ENCODE assay signal across 18 cellular contexts in the genomic region with DNA sequence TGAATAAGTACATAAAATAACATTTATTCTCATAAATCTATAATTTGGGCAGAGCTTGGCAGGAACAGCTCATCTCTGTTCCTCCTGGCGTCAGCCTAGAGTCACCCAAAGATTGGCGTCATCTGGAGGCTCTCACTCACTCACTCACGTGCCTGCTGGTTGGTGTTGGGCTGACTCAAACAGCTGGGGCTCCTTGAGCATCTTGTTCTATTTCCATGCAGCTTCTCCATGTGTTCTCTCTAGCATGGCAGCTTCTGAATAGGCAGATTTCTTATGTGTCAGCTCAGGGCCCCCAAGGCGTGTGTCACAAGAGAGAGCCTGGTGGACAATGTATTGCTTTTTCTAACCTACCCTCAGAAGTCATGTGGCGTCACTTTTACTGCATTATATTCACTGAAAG.
DNase-seq lines count a peak whose midpoint lies in the region; ATAC-seq and TF ChIP-seq lines count a peak whose summit lies in the region.
"Had no signal": no experiment of that assay in that cellular context is flagged by ENCODE, and none has a peak within 500 bp of the region (broad histone marks: within the 10 kb centered on the region; RNA-seq: fewer than 3 reads in every experiment).

No MANE protein-coding gene starts in this region.

- H3K4me1 ChIP-seq in GM23338 (ENCODE audit: insufficient read depth) (peaks cover 12% of the 10 kb centered on the region), ovary (ENCODE audit: insufficient read depth) (no peaks in the 10 kb centered on the region)

- no peaks in the 10 kb centered on the region for H3K79me2 ChIP-seq in GM23338 (replicated peaks; ENCODE audit: insufficient read depth)

- DNase-seq in NCI-H2171 treated with DMSO at 0.1 percent for 48 hours (lab: John Stamatoyannopoulos, UW), result peak; percentile 17
- DNase-seq in NCI-H2171 (lab: John Stamatoyannopoulos, UW), result no peak
- DNase-seq in NCI-H524 treated with DMSO at 0.1 percent for 48 hours (lab: John Stamatoyannopoulos, UW), result peak; percentile 9
- peak; percentile 19 for DNase-seq in epidermal melanocyte (ENCODE audit: insufficient read length, low spot score)
- no peak for DNase-seq in G401 (ENCODE audit: low spot score)
- DNase-seq in GM23338 (ENCODE audit: low spot score), result no peak
- DNase-seq in ovary, result no peak
- DNase-seq: H9; NCI-H1694 treated with DMSO at 0.1 percent for 48 hours; NCI-H2081 treated with DMSO at 0.1 percent for 48 hours; NCI-H748 treated with DMSO at 0.1 percent for 48 hours; NK-92 treated with Interleukin-12 subunit alpha and Interleukin-12 subunit beta, amount 100 ng/mL, for 24 hours; T-helper 1 cell had no signal

- H3F3A ChIP-seq in GM23338 (replicated peaks; ENCODE audit: low read depth), result peaks cover 4% of the 10 kb centered on the region; the same call in 1 of the 2 replicates

- H4K20me1 ChIP-seq in GM23338 (replicated peaks; ENCODE audit: insufficient read depth), result no peaks in the 10 kb centered on the region

- no peak for ATAC-seq in GM21381 (IDR thresholded peaks at IDR 0.05; ENCODE audit: unreplicated experiment)
- ATAC-seq in GM23338, result no peak

- H3K27ac ChIP-seq in GM23338 (ENCODE audit: low read depth), result no peak overlapping the region
- H3K27ac ChIP-seq in ovary, result no peak overlapping the region
- H3K27ac ChIP-seq: HL-60, KMS-11 had no signal

- H3K4me3 Mint-ChIP-seq in GM23338, result no peak overlapping the region
- H3K4me3 Mint-ChIP-seq: B cell, CD14-positive monocyte, H9 had no signal

- no peak for TF ChIP-seq CTCF in GM23338 (conservative IDR thresholded peaks at IDR 0.05; ENCODE audit: low read depth in 2 of 2)
- no peak for TF ChIP-seq CTCF in ovary (IDR thresholded peaks at IDR 0.05)

- H3K27me3 ChIP-seq in GM23338 (ENCODE audit: insufficient read depth), result no peaks in the 10 kb centered on the region
- no peaks in the 10 kb centered on the region for H3K27me3 ChIP-seq in ovary

- intact Hi-C loops in ovary (cut with DNase I), result no loop called here

- H3K27me3 Mint-ChIP-seq in GM23338 (ENCODE audit: insufficient read depth, low read depth, poor library complexity), result peaks cover 2% of the 10 kb centered on the region
- H3K27me3 Mint-ChIP-seq: B cell had no signal

- no peaks in the 10 kb centered on the region for H3K36me3 ChIP-seq in GM23338 (ENCODE audit: insufficient read depth)
- H3K36me3 ChIP-seq in ovary, result no peaks in the 10 kb centered on the region

- in situ Hi-C loops in G401 (cut with HindIII; ENCODE audit: low sequenced_read_pairs), result no loop called here

- no peak overlapping the region for H3K4me2 ChIP-seq in GM23338
- H3K4me2 ChIP-seq: KMS-11 had no signal

- no peak overlapping the region for H3K27ac Mint-ChIP-seq in GM23338
- H3K27ac Mint-ChIP-seq: B cell, CD14-positive monocyte, H9 had no signal

- no peaks in the 10 kb centered on the region for H3K9me3 Mint-ChIP-seq in GM23338
- H3K9me3 Mint-ChIP-seq: H9 had no signal

- H3K4me3 ChIP-seq in GM23338 (no peak overlapping the region), ovary (no peak overlapping the region)

- H3K9me2 ChIP-seq in GM23338 (ENCODE audit: insufficient read depth), result peaks cover 21% of the 10 kb centered on the region; the same call in 1 of the 2 replicates

- H3K36me3 Mint-ChIP-seq in GM23338 (ENCODE audit: low read depth), result no peaks in the 10 kb centered on the region
- H3K36me3 Mint-ChIP-seq: CD14-positive monocyte had no signal

- WGBS in ovary, 3 donors, result 82 to 90% (median 86%) methylated on average over 5 of the region's 5 CpGs

- H3K9me3 ChIP-seq in ovary, result no peaks in the 10 kb centered on the region

- no peak overlapping the region for H2AFZ ChIP-seq in GM23338

- peaks cover 29% of the 10 kb centered on the region for H3K4me1 Mint-ChIP-seq in GM23338
- H3K4me1 Mint-ChIP-seq: B cell had no signal

- TF ChIP-seq POLR2A in ovary (IDR thresholded peaks at IDR 0.05), result no peak

- TF ChIP-seq EP300 in ovary (IDR thresholded peaks at IDR 0.05), result no peak

TF ChIP-seq in GM23338, 12 proteins besides CTCF, POLR2A, EP300 and RAD21 (continues in another document):
- TF ChIP-seq EZH2phosphoT487 (IDR thresholded peaks at IDR 0.05; ENCODE audit: unreplicated experiment) (no peak), ZNF331 (CRISPR knock-in tag; IDR thresholded peaks at IDR 0.05; ENCODE audit: low read depth) (no peak), JUNB (IDR thresholded peaks at IDR 0.05; ENCODE audit: unreplicated experiment) (no peak), POLR2AphosphoS5 (IDR thresholded peaks at IDR 0.05; ENCODE audit: low read depth) (no peak), ZNF114 (CRISPR knock-in tag; IDR thresholded peaks at IDR 0.05) (no peak), STAT1 (IDR thresholded peaks at IDR 0.05; ENCODE audit: unreplicated experiment) (no peak), CREB1 (CRISPR knock-in tag; IDR thresholded peaks at IDR 0.05; ENCODE audit: low read depth) (no peak)
- TF ChIP-seq, protein P1, sequence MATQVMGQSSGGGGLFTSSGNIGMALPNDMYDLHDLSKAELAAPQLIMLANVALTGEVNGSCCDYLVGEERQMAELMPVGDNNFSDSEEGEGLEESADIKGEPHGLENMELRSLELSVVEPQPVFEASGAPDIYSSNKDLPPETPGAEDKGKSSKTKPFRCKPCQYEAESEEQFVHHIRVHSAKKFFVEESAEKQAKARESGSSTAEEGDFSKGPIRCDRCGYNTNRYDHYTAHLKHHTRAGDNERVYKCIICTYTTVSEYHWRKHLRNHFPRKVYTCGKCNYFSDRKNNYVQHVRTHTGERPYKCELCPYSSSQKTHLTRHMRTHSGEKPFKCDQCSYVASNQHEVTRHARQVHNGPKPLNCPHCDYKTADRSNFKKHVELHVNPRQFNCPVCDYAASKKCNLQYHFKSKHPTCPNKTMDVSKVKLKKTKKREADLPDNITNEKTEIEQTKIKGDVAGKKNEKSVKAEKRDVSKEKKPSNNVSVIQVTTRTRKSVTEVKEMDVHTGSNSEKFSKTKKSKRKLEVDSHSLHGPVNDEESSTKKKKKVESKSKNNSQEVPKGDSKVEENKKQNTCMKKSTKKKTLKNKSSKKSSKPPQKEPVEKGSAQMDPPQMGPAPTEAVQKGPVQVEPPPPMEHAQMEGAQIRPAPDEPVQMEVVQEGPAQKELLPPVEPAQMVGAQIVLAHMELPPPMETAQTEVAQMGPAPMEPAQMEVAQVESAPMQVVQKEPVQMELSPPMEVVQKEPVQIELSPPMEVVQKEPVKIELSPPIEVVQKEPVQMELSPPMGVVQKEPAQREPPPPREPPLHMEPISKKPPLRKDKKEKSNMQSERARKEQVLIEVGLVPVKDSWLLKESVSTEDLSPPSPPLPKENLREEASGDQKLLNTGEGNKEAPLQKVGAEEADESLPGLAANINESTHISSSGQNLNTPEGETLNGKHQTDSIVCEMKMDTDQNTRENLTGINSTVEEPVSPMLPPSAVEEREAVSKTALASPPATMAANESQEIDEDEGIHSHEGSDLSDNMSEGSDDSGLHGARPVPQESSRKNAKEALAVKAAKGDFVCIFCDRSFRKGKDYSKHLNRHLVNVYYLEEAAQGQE (IDR thresholded peaks at IDR 0.05; ENCODE audit: unreplicated experiment), result no peak

Comparison
In these comparisons a context has a peak if more than half of its experiments do, and no peak if none do; other contexts are left out.
1. DNase-seq: peak in NCI-H2171 treated with DMSO at 0.1 percent for 48 hours (single experiment), NCI-H524 treated with DMSO at 0.1 percent for 48 hours (single experiment) and epidermal melanocyte (single experiment); none in NCI-H2171 (single experiment), G401 (single experiment), GM23338 (single experiment) and ovary (0 of 5).